Comparison of ENCODE assay signal across 20 cellular contexts in the genomic region with DNA sequence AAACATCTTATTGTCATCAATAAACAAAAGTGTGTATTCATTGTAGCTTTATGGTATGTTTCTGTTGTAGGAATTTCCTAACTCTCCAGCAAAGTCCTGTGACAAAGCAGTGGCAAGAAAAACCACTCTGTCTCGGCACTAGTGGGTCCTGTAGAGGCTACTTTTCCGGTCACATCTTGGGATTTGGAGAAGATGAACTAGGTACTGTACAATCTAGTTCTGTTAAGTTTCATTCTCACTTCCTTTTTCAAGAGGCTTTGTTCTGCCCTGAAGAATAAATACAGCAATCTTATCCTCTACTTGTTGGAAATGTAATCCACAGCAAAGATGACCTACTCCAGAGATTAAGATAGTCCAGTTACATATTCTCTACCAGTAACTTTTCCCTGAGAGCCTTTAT.
DNase-seq lines count a peak whose midpoint lies in the region; ATAC-seq and TF ChIP-seq lines count a peak whose summit lies in the region.
"Had no signal": no experiment of that assay in that cellular context is flagged by ENCODE, and none has a peak within 500 bp of the region (broad histone marks: within the 10 kb centered on the region; RNA-seq: fewer than 3 reads in every experiment).

No MANE protein-coding gene starts in this region.

- ATAC-seq in HG02798 (IDR thresholded peaks at IDR 0.05; ENCODE audit: poor library complexity, unreplicated experiment) (peak; percentile 64), IMR-90 (ENCODE audit: low read depth) (no peak)
- ATAC-seq in stimulated activated naive B cell treated with anti-CD40 and anti-IgM and Interleukin-4, amounts not matched to agents 10 μg/mL and 1 μg/mL and 100 μg/mL, for 72 hours (replicated peaks): peak; percentile 61 to 85
- ATAC-seq: activated CD8-positive, alpha-beta memory T cell treated with anti-CD3 and anti-CD28 coated beads, Interleukin-2, amount 10 ng/mL, durations not matched to agents 7 days and 5 days; heart left ventricle had no signal

- WGBS in IMR-90 (ENCODE audit: extremely low coverage in 2 of 2, insufficient read length in 1 of 2), 2 experiments: no CpG with 5 or more reads among the region's 2 CpGs

- H3K4me3 ChIP-seq in IMR-90 (ENCODE audit: insufficient read depth, low read depth, low read length): no peak overlapping the region
- H3K4me3 ChIP-seq: heart left ventricle, suprapubic skin, uterus had no signal

- no peaks in the 10 kb centered on the region for H4K20me1 ChIP-seq in IMR-90 (ENCODE audit: insufficient read depth, low read length)

- no peak overlapping the region for H3K4me3 Mint-ChIP-seq in stimulated activated naive B cell treated with anti-CD40 and anti-IgM and Interleukin-4, amounts not matched to agents 10 μg/mL and 1 μg/mL and 100 μg/mL, for 72 hours
- no peak overlapping the region for H3K4me3 Mint-ChIP-seq in osteocyte (ENCODE audit: unreplicated experiment)
- H3K4me3 Mint-ChIP-seq: activated CD8-positive, alpha-beta memory T cell treated with anti-CD3 and anti-CD28 coated beads, Interleukin-2, amount 10 ng/mL, durations not matched to agents 7 days and 5 days; B cell had no signal

- H3K9me3 ChIP-seq in IMR-90 (ENCODE audit: control insufficient read depth, insufficient read depth, low read length): no peaks in the 10 kb centered on the region
- H3K9me3 ChIP-seq: Caco-2, heart left ventricle, suprapubic skin, uterus had no signal

- no peak overlapping the region for H4K91ac ChIP-seq in IMR-90 (ENCODE audit: insufficient read depth, low read depth, low read length)

- no peaks in the 10 kb centered on the region for H3K36me3 ChIP-seq in IMR-90 (ENCODE audit: control insufficient read depth, insufficient read depth, low read length)
- H3K36me3 ChIP-seq: heart left ventricle, suprapubic skin, uterus had no signal

- no peak overlapping the region for H2AK9ac ChIP-seq in IMR-90 (replicated peaks; ENCODE audit: low read depth, low read length, poor library complexity)

- POLR2A ChIA-PET in IMR-90 (lab: Charles Lee; ENCODE audit: unreplicated experiment): no interaction called here

- no peak overlapping the region for H4K8ac ChIP-seq in IMR-90 (ENCODE audit: low read depth in 2 of 2, low read length in 2 of 2)

- no peak for TF ChIP-seq RAD21 in IMR-90 (IDR thresholded peaks at IDR 0.05; ENCODE audit: low read length)

- H2BK120ac ChIP-seq in IMR-90 (ENCODE audit: low read depth, low read length): no peak overlapping the region

- no peaks in the 10 kb centered on the region for H3K36me3 Mint-ChIP-seq in stimulated activated naive B cell treated with anti-CD40 and anti-IgM and Interleukin-4, amounts not matched to agents 10 μg/mL and 1 μg/mL and 100 μg/mL, for 72 hours
- no peaks in the 10 kb centered on the region for H3K36me3 Mint-ChIP-seq in osteocyte (ENCODE audit: unreplicated experiment)
- H3K36me3 Mint-ChIP-seq: activated CD8-positive, alpha-beta memory T cell treated with anti-CD3 and anti-CD28 coated beads, Interleukin-2, amount 10 ng/mL, durations not matched to agents 7 days and 5 days had no signal

- H3K9me3 Mint-ChIP-seq in stimulated activated naive B cell treated with anti-CD40 and anti-IgM and Interleukin-4, amounts not matched to agents 10 μg/mL and 1 μg/mL and 100 μg/mL, for 72 hours: no peaks in the 10 kb centered on the region
- no peaks in the 10 kb centered on the region for H3K9me3 Mint-ChIP-seq in osteocyte (ENCODE audit: unreplicated experiment)

- TF ChIP-seq CTCF in IMR-90 (conservative IDR thresholded peaks at IDR 0.05; ENCODE audit: low read depth, low read length): no peak
- no peak for TF ChIP-seq CTCF in osteocyte (IDR thresholded peaks at IDR 0.05)

- 0 out of 3 replicates have a peak overlapping the region, but pooled peaks have one; percentile 15 for H2BK15ac ChIP-seq in IMR-90 (ENCODE audit: low read depth, low read length)

- no peak overlapping the region for H2AK5ac ChIP-seq in IMR-90 (ENCODE audit: low read depth, low read length)

- in situ Hi-C loops in IMR-90 (cut with MboI; ENCODE audit: low sequenced_read_pairs): no loop called here

- H3K56ac ChIP-seq in IMR-90 (ENCODE audit: extremely low read depth, insufficient read depth, low read length): no peak overlapping the region

- H3K79me1 ChIP-seq in IMR-90 (ENCODE audit: low read depth in 1 of 2, low read length in 2 of 2): no peaks in the 10 kb centered on the region

- H3K4ac ChIP-seq in IMR-90 (ENCODE audit: low read depth, low read length): 0 out of 2 replicates have a peak overlapping the region, but pooled peaks have one; percentile 59

- no peaks in the 10 kb centered on the region for H3K27me3 ChIP-seq in IMR-90 (ENCODE audit: control insufficient read depth, insufficient read depth, low read length)
- H3K27me3 ChIP-seq: heart left ventricle, suprapubic skin, uterus had no signal

- intact Hi-C loops in IMR-90 (cut with micrococcal nuclease): no loop called here

- TF ChIP-seq POLR2A in IMR-90 (IDR thresholded peaks at IDR 0.05; ENCODE audit: low read depth, low read length): no peak

- H3K4me1 Mint-ChIP-seq in stimulated activated naive B cell treated with anti-CD40 and anti-IgM and Interleukin-4, amounts not matched to agents 10 μg/mL and 1 μg/mL and 100 μg/mL, for 72 hours: peaks cover 0 to 7% of the 10 kb centered on the region in 2 donors
- peaks cover 6% of the 10 kb centered on the region for H3K4me1 Mint-ChIP-seq in osteocyte (ENCODE audit: unreplicated experiment)
- H3K4me1 Mint-ChIP-seq: activated CD8-positive, alpha-beta memory T cell treated with anti-CD3 and anti-CD28 coated beads, Interleukin-2, amount 10 ng/mL, durations not matched to agents 7 days and 5 days had no signal

- CTCF ChIA-PET in IMR-90 (lab: Yijun Ruan, JAX): no interaction called here

- DNase-seq in SIG-M5 treated with dmso at 0.1 percent for 504 hours (lab: John Stamatoyannopoulos, UW; ENCODE audit: unreplicated experiment): peak; percentile 4
- DNase-seq in SIG-M5 (lab: John Stamatoyannopoulos, UW): no peak
- DNase-seq in IMR-90: no peak
- DNase-seq in stimulated activated naive B cell treated with anti-CD40 and anti-IgM and Interleukin-4, amounts not matched to agents 10 μg/mL and 1 μg/mL and 100 μg/mL, for 72 hours: no peak
- DNase-seq in GM19238 (ENCODE audit: insufficient read length, low spot score): no peak
- DNase-seq in osteocyte (ENCODE audit: extremely low spot score, unreplicated experiment): no peak
- DNase-seq in activated CD8-positive, alpha-beta memory T cell treated with anti-CD3 and anti-CD28 coated beads for 24 hours: no peak
- DNase-seq: 8988T; activated CD8-positive, alpha-beta memory T cell treated with anti-CD3 and anti-CD28 coated beads, Interleukin-2, amount 10 ng/mL, durations not matched to agents 7 days and 5 days; activated effector memory CD4-positive, alpha-beta T cell treated with Interleukin-2 at 50 U/mL for 16 hours; Caco-2; cortex of kidney; heart left ventricle; KG1; NCI-H1105; NCI-H524 treated with DMSO at 0.1 percent for 48 hours; uterus had no signal

- H3K14ac ChIP-seq in IMR-90 (replicated peaks; ENCODE audit: low read depth, low read length): no peak overlapping the region

- no peak overlapping the region for H4K5ac ChIP-seq in IMR-90 (ENCODE audit: low read depth, low read length)

- no peak overlapping the region for H3K27ac ChIP-seq in IMR-90 (ENCODE audit: insufficient read depth, low read length)
- H3K27ac ChIP-seq: heart left ventricle, suprapubic skin, uterus had no signal

- H3K18ac ChIP-seq in IMR-90 (ENCODE audit: low read depth, low read length): peak overlapping the region; percentile 23; the same call in 1 of the 2 replicates

- H2AFZ ChIP-seq in IMR-90 (replicated peaks; ENCODE audit: low read length, poor library complexity): no peak overlapping the region

- no peak overlapping the region for H3K9ac ChIP-seq in IMR-90 (ENCODE audit: low read depth, low read length)

- no TSS peak for BruUV-seq in IMR-90 (replicated peaks; lab: Mats Ljungman, UMichigan)

- H2BK20ac ChIP-seq in IMR-90 (ENCODE audit: low read depth, low read length): 0 out of 2 replicates have a peak overlapping the region, but pooled peaks have one; percentile 45

- no peak overlapping the region for H3K23ac ChIP-seq in IMR-90 (ENCODE audit: low read depth, low read length)

- dilution Hi-C loops in IMR-90 (cut with HindIII; ENCODE audit: low sequenced_read_pairs, unreplicated experiment): no loop called here

- H3K4me1 ChIP-seq in IMR-90 (ENCODE audit: control insufficient read depth, insufficient read depth, low read length): peaks cover 5% of the 10 kb centered on the region; the same call in 1 of the 2 replicates
- H3K4me1 ChIP-seq: Caco-2, uterus had no signal

- H2BK5ac ChIP-seq in IMR-90 (ENCODE audit: low read depth, low read length, poor library complexity, severe bottlenecking): no peak overlapping the region

- no peaks in the 10 kb centered on the region for H3K9me1 ChIP-seq in IMR-90 (ENCODE audit: insufficient read depth, low read length)

- no peak overlapping the region for H3K4me2 ChIP-seq in IMR-90 (ENCODE audit: low read depth, low read length)

- no peak overlapping the region for H3K27ac Mint-ChIP-seq in stimulated activated naive B cell treated with anti-CD40 and anti-IgM and Interleukin-4, amounts not matched to agents 10 μg/mL and 1 μg/mL and 100 μg/mL, for 72 hours
- no peak overlapping the region for H3K27ac Mint-ChIP-seq in osteocyte (ENCODE audit: unreplicated experiment)
- H3K27ac Mint-ChIP-seq: activated CD8-positive, alpha-beta memory T cell treated with anti-CD3 and anti-CD28 coated beads, Interleukin-2, amount 10 ng/mL, durations not matched to agents 7 days and 5 days; B cell had no signal

- no peaks in the 10 kb centered on the region for H3K27me3 Mint-ChIP-seq in stimulated activated naive B cell treated with anti-CD40 and anti-IgM and Interleukin-4, amounts not matched to agents 10 μg/mL and 1 μg/mL and 100 μg/mL, for 72 hours
- no peaks in the 10 kb centered on the region for H3K27me3 Mint-ChIP-seq in osteocyte (ENCODE audit: unreplicated experiment)
- H3K27me3 Mint-ChIP-seq: activated CD8-positive, alpha-beta memory T cell treated with anti-CD3 and anti-CD28 coated beads, Interleukin-2, amount 10 ng/mL, durations not matched to agents 7 days and 5 days had no signal

TF ChIP-seq in IMR-90, 13 proteins besides CTCF, POLR2A, EP300 and RAD21 (continues in another document):
- TF ChIP-seq RFX5 (IDR thresholded peaks at IDR 0.05; ENCODE audit: low read depth, low read length) (no peak), MAZ (IDR thresholded peaks at IDR 0.05; ENCODE audit: borderline replicate concordance, low read depth, low read length) (no peak), BHLHE40 (IDR thresholded peaks at IDR 0.05; ENCODE audit: low read depth, low read length) (no peak), SMC3 (IDR thresholded peaks at IDR 0.05; ENCODE audit: low read depth, low read length) (no peak), FOS (IDR thresholded peaks at IDR 0.05; ENCODE audit: low read depth, low read length) (no peak), MXI1 (IDR thresholded peaks at IDR 0.05; ENCODE audit: borderline replicate concordance, low read depth, low read length) (no peak)
